In genomic region chr3:63135362-63135761, GRCh38 we compare ENCODE assay signal across 14 cellular contexts.
DNase-seq lines count a peak whose midpoint lies in the region; TF ChIP-seq lines count a peak whose summit lies in the region.
"Had no signal": no experiment of that assay in that cellular context is flagged by ENCODE, and none has a peak within 500 bp of the region (broad histone marks: within the 10 kb centered on the region; RNA-seq: fewer than 3 reads in every experiment).

No MANE protein-coding gene starts in this region.

- TF ChIP-seq CTCF in AG10803 (conservative IDR thresholded peaks at IDR 0.05; ENCODE audit: low read length) (no peak), SK-N-SH (IDR thresholded peaks at IDR 0.05) (no peak)

- H3K36me3 ChIP-seq in SK-N-SH (replicated peaks in 1 of 2; ENCODE audit: control insufficient read depth in 1 of 2, insufficient read depth in 2 of 2, low read length in 1 of 2) (no peaks in the 10 kb centered on the region), iPS DF 6.9 (ENCODE audit: control insufficient read depth, insufficient read depth, low read length) (no peaks in the 10 kb centered on the region)
- H3K36me3 ChIP-seq: transverse colon had no signal

- no peaks in the 10 kb centered on the region; a peak in 1 of 4 replicates for H3K4me1 ChIP-seq in SK-N-SH (ENCODE audit: control insufficient read depth in 1 of 2, insufficient read depth in 2 of 2, low read depth in 1 of 2, low read length in 1 of 2)
- H3K4me1 ChIP-seq in iPS DF 6.9 (ENCODE audit: control insufficient read depth, insufficient read depth, low read length): peaks cover 2% of the 10 kb centered on the region; the same call in 1 of the 2 replicates
- H3K4me1 ChIP-seq: transverse colon had no signal

- H3K27me3 ChIP-seq in SK-N-SH (ENCODE audit: insufficient read depth): no peaks in the 10 kb centered on the region
- H3K27me3 ChIP-seq in iPS DF 6.9 (ENCODE audit: control insufficient read depth, insufficient read depth, low read length): no peaks in the 10 kb centered on the region
- H3K27me3 ChIP-seq: transverse colon had no signal

- H3K27ac ChIP-seq in SK-N-SH (ENCODE audit: low read depth in 2 of 2, low read length in 1 of 2) (peak overlapping the region in 1 of 2 experiments; percentile 47; a peak in 1 of 4 replicates), iPS DF 6.9 (ENCODE audit: low read length) (no peak overlapping the region)
- H3K27ac ChIP-seq: transverse colon had no signal

- TF ChIP-seq EP300 in SK-N-SH (IDR thresholded peaks at IDR 0.05; ENCODE audit: borderline replicate concordance in 1 of 2, low read depth in 1 of 2, low read length in 1 of 2): peak in 1 of 2 experiments; percentile 63; a peak in 1 of 4 replicates

- no peaks in the 10 kb centered on the region for H3F3A ChIP-seq in SK-N-SH (replicated peaks; ENCODE audit: insufficient read depth)

- CTCF ChIA-PET in SK-N-SH (lab: Yijun Ruan, JAX): no interaction called here

- no peaks in the 10 kb centered on the region for H3K9me2 ChIP-seq in SK-N-SH

- no peaks in the 10 kb centered on the region for H3K9me3 ChIP-seq in SK-N-SH
- H3K9me3 ChIP-seq in iPS DF 6.9 (ENCODE audit: control insufficient read depth, insufficient read depth, low read length): no peaks in the 10 kb centered on the region
- H3K9me3 ChIP-seq: transverse colon had no signal

- H3K9ac ChIP-seq in SK-N-SH: no peak overlapping the region

- H3K79me2 ChIP-seq in SK-N-SH (ENCODE audit: insufficient read depth): no peaks in the 10 kb centered on the region

- POLR2A ChIA-PET in SK-N-SH (lab: Yijun Ruan, JAX): no interaction called here

- H3K4me3 ChIP-seq in AG10803 (ENCODE audit: low read length) (no peak overlapping the region), SK-N-SH (ENCODE audit: low read depth in 2 of 2, low read length in 1 of 2) (no peak overlapping the region), iPS DF 6.9 (ENCODE audit: low read length) (no peak overlapping the region)
- H3K4me3 ChIP-seq: transverse colon had no signal

- no peak overlapping the region for H3K4me2 ChIP-seq in SK-N-SH

- TF ChIP-seq RAD21 in SK-N-SH (IDR thresholded peaks at IDR 0.05; ENCODE audit: low read length): no peak

- H2AFZ ChIP-seq in SK-N-SH (ENCODE audit: low read depth): no peak overlapping the region

- no peaks in the 10 kb centered on the region for H4K20me1 ChIP-seq in SK-N-SH (ENCODE audit: insufficient read depth)

- DNase-seq in AG10803 (ENCODE audit: low read depth) (peak; percentile 33), HT1080 (ENCODE audit: low read depth) (peak; percentile 29), SK-N-SH (no peak), iPS DF 6.9 (ENCODE audit: low read depth, low spot score) (peak; percentile 27), retina (no peak), NCI-H82 treated with DMSO at 0.1 percent for 48 hours (lab: John Stamatoyannopoulos, UW; ENCODE audit: unreplicated experiment) (no peak)
- DNase-seq in activated CD8-positive, alpha-beta memory T cell treated with anti-CD3 and anti-CD28 coated beads, Interleukin-2, amount 50 U/mL, for 4 hours: no peak
- DNase-seq in activated T-cell treated with anti-CD3 and anti-CD28 coated beads, Interleukin-2, amount 50 U/mL, for 1 hour: no peak
- DNase-seq: ACHN; activated T-cell treated with anti-CD3 and anti-CD28 coated beads, Interleukin-2, amount 50 U/mL, for 4 hours; NCI-H1694; stimulated activated CD4-positive, alpha-beta T cell treated with anti-CD3 and anti-CD28 coated beads, Interleukin-2, amount 100 ng/mL, for 24 hours; T-helper 1 cell; transverse colon had no signal

TF ChIP-seq in SK-N-SH, 30 proteins besides CTCF, POLR2A, EP300 and RAD21:
- peak; percentile 56; the same call in 1 of the 2 replicates for TF ChIP-seq FOSL2 (IDR thresholded peaks at IDR 0.05; ENCODE audit: borderline replicate concordance, low read depth)
- peak; percentile 8; the same call in 1 of the 2 replicates for TF ChIP-seq NFIC (IDR thresholded peaks at IDR 0.05; ENCODE audit: borderline replicate concordance)
- no peak for TF ChIP-seq USF1 (IDR thresholded peaks at IDR 0.05; ENCODE audit: borderline replicate concordance, low read depth)
- peak; percentile 15; the same call in 1 of the 2 replicates for TF ChIP-seq TEAD4 (IDR thresholded peaks at IDR 0.05; ENCODE audit: borderline replicate concordance, insufficient read depth)
- TF ChIP-seq JUND (IDR thresholded peaks at IDR 0.05): peak; percentile 49
- peak; percentile 73 for TF ChIP-seq TCF12 (IDR thresholded peaks at IDR 0.05)
- peak; percentile 72 for TF ChIP-seq PBX3 (IDR thresholded peaks at IDR 0.05)
- TF ChIP-seq MEF2A (IDR thresholded peaks at IDR 0.05; ENCODE audit: borderline replicate concordance, low read depth): peak; percentile 62; the same call in 1 of the 2 replicates
- no peak for TF ChIP-seq IRF3 (IDR thresholded peaks at IDR 0.05; ENCODE audit: low read depth, low read length)

Comparison
In these comparisons a context has a peak if more than half of its experiments do, and no peak if none do; other contexts are left out.
1. DNase-seq: peak in AG10803 (single experiment), HT1080 (single experiment) and iPS DF 6.9 (single experiment); none in SK-N-SH (single experiment), activated CD8-positive, alpha-beta memory T cell treated with anti-CD3 and anti-CD28 coated beads, Interleukin-2, amount 50 U/mL, for 4 hours (single experiment), retina (single experiment), activated T-cell treated with anti-CD3 and anti-CD28 coated beads, Interleukin-2, amount 50 U/mL, for 1 hour (single experiment) and NCI-H82 treated with DMSO at 0.1 percent for 48 hours (single experiment).